Comparison of ENCODE assay signal across 18 cellular contexts in genomic region chr20:52291109-52291508, GRCh38.
"Had no signal": no experiment of that assay in that cellular context is flagged by ENCODE, and none has a peak within 500 bp of the region (broad histone marks: within the 10 kb centered on the region; RNA-seq: fewer than 3 reads in every experiment).

No MANE protein-coding gene starts in this region.

- H3K9me3 ChIP-seq: adrenal gland, uterus had no signal

- H3K36me3 Mint-ChIP-seq: natural killer cell had no signal

- H3K9ac ChIP-seq: parathyroid adenoma had no signal

- H3K36me3 ChIP-seq: adrenal gland, brain microvascular endothelial cell, esophagus muscularis mucosa, uterus had no signal

- H3K27ac Mint-ChIP-seq: activated T-helper 2 cell treated with anti-CD3 and anti-CD28 coated beads, Interferon-gamma antibody, Interleukin-2, Interleukin-4, amounts not matched to agents 10 μg/mL and 5 μg/mL and 100 μg/mL, durations not matched to agents 14 hours and 24 hours and 36 hours; natural killer cell had no signal

- H3K4me3 Mint-ChIP-seq: natural killer cell had no signal

- H3K79me2 ChIP-seq: parathyroid adenoma had no signal

- H2AFZ ChIP-seq: parathyroid adenoma had no signal

- H3K27ac ChIP-seq: adrenal gland, brain microvascular endothelial cell, esophagus muscularis mucosa, parathyroid adenoma, uterus had no signal

- DNase-seq: activated CD4-positive, alpha-beta T cell treated with anti-CD3 and anti-CD28 coated beads for 4 hours; activated CD8-positive, alpha-beta memory T cell treated with anti-CD3 and anti-CD28 coated beads for 24 hours; activated naive CD4-positive, alpha-beta T cell treated with anti-CD3 and anti-CD28 coated beads, Interleukin-2, amount 50 U/mL, for 16 hours; adrenal gland; brain microvascular endothelial cell; cerebellar nuclear complex; dermis blood vessel endothelial cell; foreskin fibroblast; left colon; mammary epithelial cell; natural killer cell; stimulated activated CD4-positive, alpha-beta T cell treated with anti-CD3 and anti-CD28 coated beads, Interleukin-15, amount 100 ng/mL, for 24 hours; stimulated activated CD4-positive, alpha-beta T cell treated with anti-CD3 and anti-CD28 coated beads, Interleukin-4, amount 100 ng/mL, for 4 hours; T-helper 1 cell; uterus had no signal

- H3K4me3 ChIP-seq: adrenal gland, esophagus muscularis mucosa, uterus had no signal

- H3K4me1 Mint-ChIP-seq: natural killer cell had no signal

- H3K9me3 Mint-ChIP-seq: activated T-helper 2 cell treated with anti-CD3 and anti-CD28 coated beads, Interferon-gamma antibody, Interleukin-2, Interleukin-4, amounts not matched to agents 10 μg/mL and 5 μg/mL and 100 μg/mL, durations not matched to agents 14 hours and 24 hours and 36 hours; natural killer cell had no signal

- H3K27me3 ChIP-seq: adrenal gland, brain microvascular endothelial cell, esophagus muscularis mucosa, uterus had no signal

- H3K4me1 ChIP-seq: adrenal gland, esophagus muscularis mucosa, parathyroid adenoma, uterus had no signal

- ATAC-seq: left colon, natural killer cell had no signal
